In genomic region chr17:27294689-27295630, GRCh38 we compare ENCODE assay signal across 8 cellular contexts. TPM values are rescaled to one million over a fixed set of nuclear protein-coding genes. Genes with fewer than 3 reads are reported as not detected.
A peak's percentile ranks its signal among the peaks of the same experiment; 100 is the strongest.
DNase-seq lines count a peak whose midpoint lies in the region; ATAC-seq and TF ChIP-seq lines count a peak whose summit lies in the region.

No MANE protein-coding gene starts in this region.

- no peaks in the 10 kb centered on the region for H3K4me1 ChIP-seq in breast epithelium
- peaks cover 29 to 63% (median 54%) of the 10 kb centered on the region in 6 donors for H3K4me1 ChIP-seq in spleen

- ATAC-seq in HG02759 (IDR thresholded peaks at IDR 0.05; ENCODE audit: unreplicated experiment) = peak; percentile 57

- H3K36me3 ChIP-seq in breast epithelium (no peaks in the 10 kb centered on the region), spleen (peaks cover 0 to 9% (median 0%) of the 10 kb centered on the region in 6 donors)

- TF ChIP-seq CTCF in GM12875 (IDR thresholded peaks at IDR 0.05; ENCODE audit: borderline replicate concordance, insufficient read depth, low read depth, low read length) (no peak), breast epithelium (IDR thresholded peaks at IDR 0.05) (no peak), spleen (IDR thresholded peaks at IDR 0.05 in 8 of 11, conservative IDR thresholded peaks at IDR 0.05 in 3 of 11) (no peak)

- peak; percentile 45 for TF ChIP-seq POLR2A in breast epithelium (IDR thresholded peaks at IDR 0.05)
- peak in 1 of 3 donors; percentile 50 for TF ChIP-seq POLR2A in spleen (IDR thresholded peaks at IDR 0.05)

- peak overlapping the region; percentile 84 for H3K4me3 ChIP-seq in GM12875 (ENCODE audit: low read depth, low read length)
- peak overlapping the region; percentile 74 to 96 (median 80) for H3K4me3 ChIP-seq in breast epithelium
- H3K4me3 ChIP-seq in spleen = peak overlapping the region; percentile 67 to 97 (median 76)

- WGBS in spleen, 5 donors = 0 to 1% (median 0%) methylated on average over 21 of the region's 21 CpGs

- H3K9me3 ChIP-seq in breast epithelium (no peaks in the 10 kb centered on the region), spleen (no peaks in the 10 kb centered on the region)

- peak; percentile 38 for DNase-seq in 8988T
- DNase-seq in NCI-H1417 (lab: John Stamatoyannopoulos, UW) = peak; percentile 59 to 82 (median 70)
- DNase-seq in T-helper 1 cell = peak; percentile 15 to 66 (median 38)
- DNase-seq in breast epithelium (ENCODE audit: low spot score in 2 of 2) = peak in 1 of 2 donors; percentile 76
- peak; percentile 66 for DNase-seq in inferior parietal cortex (ENCODE audit: extremely low spot score)
- DNase-seq in spleen = no peak

- H3K27me3 ChIP-seq in breast epithelium = no peaks in the 10 kb centered on the region
- no peaks in the 10 kb centered on the region for H3K27me3 ChIP-seq in spleen (replicated peaks in 1 of 7)

- H3K27ac ChIP-seq in breast epithelium = peak overlapping the region; percentile 100
- H3K27ac ChIP-seq in spleen = peak overlapping the region; percentile 99 to 100 (median 100)

- intact Hi-C loops in breast epithelium (cut with DNase I; ENCODE audit: low total_unique reads) = loop anchor here (2.0 kb wide), 1 partner anchor 38 kb away; no protein-coding TSS in a partner anchor
- intact Hi-C loops in spleen (cut with DNase I; ENCODE audit: low total_unique reads) = loop anchor here (5.0 kb wide), 1 partner anchor 48 kb away; no protein-coding TSS in a partner anchor

RNA-seq across cellular contexts. Expression of gene WSB1, which starts 1.0 kb away (rescaled TPM):
- total RNA-seq in breast epithelium (100 to 1,000 TPM in 2 of 3 donors, 10 to 100 TPM in 1; 90.6 to 219 (median 160) TPM), spleen (100 to 1,000 TPM; 356 to 641 (median 467) TPM)
- 10 to 100 TPM; 54.7 to 92.3 (median 86.3) TPM for polyA plus RNA-seq in spleen
